ENCODE assay signal across 9 cellular contexts in genomic region chrX:118148737-118149136, GRCh38. TPM values are rescaled to one million over a fixed set of nuclear protein-coding genes. Genes with fewer than 3 reads are reported as not detected.
"Had no signal": no experiment of that assay in that cellular context is flagged by ENCODE, and none has a peak within 500 bp of the region (broad histone marks: within the 10 kb centered on the region; RNA-seq: fewer than 3 reads in every experiment).

No MANE protein-coding gene starts in this region.

- FAIRE-seq: G401.6, GM12878, GM12891, GM12892, GM18507, GM19239 had no signal

- H3K4me3 ChIP-seq: GM12878 had no signal

- ATAC-seq: GM12878 had no signal

- DNase-seq: GDM1, GF-D8 had no signal

RNA-seq across cellular contexts. Expression of gene KLHL13, which starts 32.1 kb away (rescaled TPM):
- total RNA-seq: G401 had no signal
